Comparison of ENCODE assay signal across 8 cellular contexts in genomic region chr3:39383913-39384664, GRCh38. TPM values are rescaled to one million over a fixed set of nuclear protein-coding genes. Genes with fewer than 3 reads are reported as not detected.
DNase-seq lines count a peak whose midpoint lies in the region; ATAC-seq, FAIRE-seq and TF ChIP-seq lines count a peak whose summit lies in the region.

No MANE protein-coding gene starts in this region.

- intact Hi-C loops in pancreas (cut with DNase I) (no loop called here), transverse colon (cut with DNase I; ENCODE audit: low total_unique reads) (loop anchor here (2.0 to 10.0 kb wide), 2 partner anchors 23 to 279 kb away; partner anchors contain the start of genes GORASP1, RPSA and TTC21A)

- TF ChIP-seq EP300 in transverse colon (IDR thresholded peaks at IDR 0.05; ENCODE audit: low read depth), result no peak

- WGBS in pancreas, 2 donors, result 1% methylated on average over 43 to 63 of the region's 63 CpGs
- WGBS in transverse colon (ENCODE audit: low coverage in 1 of 2), 2 donors, result 1% methylated on average over 60 of the region's 63 CpGs; no CpG with 5 or more reads in 1 of the 2 donors

- H3K4me3 ChIP-seq in MG63 (peak overlapping the region; percentile 73), pancreas (peak overlapping the region; percentile 59 to 86 (median 68)), transverse colon (peak overlapping the region; percentile 56 to 81 (median 72))

- H3K27ac ChIP-seq in pancreas (peak overlapping the region; percentile 94 to 100 (median 97)), transverse colon (peak overlapping the region; percentile 94 to 98 (median 96))

- in situ Hi-C loops in transverse colon (cut with MboI; ENCODE audit: low pct_ligation_motif_present in 1 of 4, low pct_unique_long_range_greater_than_20kb in 1 of 4, low sequenced_read_pairs in 3 of 4), result loop anchor here (25.0 kb wide), 2 partner anchors 172 to 197 kb away; partner anchors contain the start of gene XIRP1 (in 3 of the 4)

- H3K9me3 ChIP-seq in MG63, result no peaks in the 10 kb centered on the region
- H3K9me3 ChIP-seq in pancreas, result no peaks in the 10 kb centered on the region
- H3K9me3 ChIP-seq in transverse colon, result no peaks in the 10 kb centered on the region

- TF ChIP-seq CTCF in pancreas (IDR thresholded peaks at IDR 0.05) (peak in 1 of 4 donors; percentile 14), transverse colon (IDR thresholded peaks at IDR 0.05) (peak in 1 of 5 experiments; percentile 8)

- H3K36me3 ChIP-seq in MG63, result no peaks in the 10 kb centered on the region
- no peaks in the 10 kb centered on the region for H3K36me3 ChIP-seq in pancreas
- no peaks in the 10 kb centered on the region for H3K36me3 ChIP-seq in transverse colon

- peak; percentile 92 for TF ChIP-seq POLR2A in transverse colon (IDR thresholded peaks at IDR 0.05)

- H3K4me1 ChIP-seq in pancreas, result peaks cover 24 to 39% (median 37%) of the 10 kb centered on the region in 3 donors
- H3K4me1 ChIP-seq in transverse colon, result peaks cover 10 to 49% (median 28%) of the 10 kb centered on the region in 4 donors

- H3K27me3 ChIP-seq in MG63 (no peaks in the 10 kb centered on the region), pancreas (no peaks in the 10 kb centered on the region), transverse colon (no peaks in the 10 kb centered on the region)

- no peak for FAIRE-seq in pancreas (lab: Jason Lieb, UNC)

- ATAC-seq in pancreas, result peak; percentile 89 to 96 (median 91)

- DNase-seq in EL (peak; percentile 93), H4 (ENCODE audit: low spot score) (peak; percentile 83), MG63 (peak; percentile 93), germinal center (ENCODE audit: low spot score) (peak; percentile 99), pancreas (peak; percentile 98 to 99 (median 99)), transverse colon (peak; percentile 98), NCI-H146 treated with DMSO at 0.1 percent for 48 hours (lab: John Stamatoyannopoulos, UW; ENCODE audit: unreplicated experiment) (no peak)
- peak; percentile 93 for DNase-seq in activated T-helper 9 cell treated with anti-CD3 and anti-CD28 coated beads, Interleukin-2, amount 50 U/mL, for 16 hours (ENCODE audit: low read depth)

RNA-seq across cellular contexts. Expression of gene SLC25A38, which starts 0.9 kb away (rescaled TPM):
- total RNA-seq in H4 (2014; rRNA removed; shearing (Covaris generic)), result 21.2 and 24.2 TPM in 2 replicates
- 18.2 and 28.8 TPM in 2 replicates for total RNA-seq in MG63 (2014; rRNA removed; shearing (Covaris generic); ENCODE audit: low replicate concordance)
- total RNA-seq in pancreas (10 to 100 TPM; 14.2 to 29.4 (median 21.1) TPM), transverse colon (10 to 100 TPM; 10.5 to 61.7 (median 40.4) TPM)
- 10 to 100 TPM; 25.1 to 29.4 TPM for polyA plus RNA-seq in pancreas

RNA-seq across cellular contexts. Expression of gene RPSA, which starts 22.4 kb away (rescaled TPM):
- 2,268 and 2,637 TPM in 2 replicates for total RNA-seq in H4 (2014; rRNA removed; shearing (Covaris generic))
- total RNA-seq in MG63 (2014; rRNA removed; shearing (Covaris generic); ENCODE audit: low replicate concordance), result 1,752 and 2,233 TPM in 2 replicates
- total RNA-seq in pancreas (1,000 to 10,000 TPM in 1 of 6 donors, 100 to 1,000 TPM in 5; 540 to 1,016 (median 687) TPM), transverse colon (1,000 to 10,000 TPM in 1 of 4 donors, 100 to 1,000 TPM in 3; 460 to 1,003 (median 843) TPM)
- 100 to 1,000 TPM; 840 to 998 TPM for polyA plus RNA-seq in pancreas

RNA-seq across cellular contexts. Expression of gene CCR8, which starts 54.6 kb away (rescaled TPM):
- not detected in 2 replicates for total RNA-seq in H4 (2014; rRNA removed; shearing (Covaris generic))
- not detected in 2 replicates for total RNA-seq in MG63 (2014; rRNA removed; shearing (Covaris generic); ENCODE audit: low replicate concordance)
- total RNA-seq in pancreas (not detected), transverse colon (not detected)
- not detected for polyA plus RNA-seq in pancreas
